In the genomic region with DNA sequence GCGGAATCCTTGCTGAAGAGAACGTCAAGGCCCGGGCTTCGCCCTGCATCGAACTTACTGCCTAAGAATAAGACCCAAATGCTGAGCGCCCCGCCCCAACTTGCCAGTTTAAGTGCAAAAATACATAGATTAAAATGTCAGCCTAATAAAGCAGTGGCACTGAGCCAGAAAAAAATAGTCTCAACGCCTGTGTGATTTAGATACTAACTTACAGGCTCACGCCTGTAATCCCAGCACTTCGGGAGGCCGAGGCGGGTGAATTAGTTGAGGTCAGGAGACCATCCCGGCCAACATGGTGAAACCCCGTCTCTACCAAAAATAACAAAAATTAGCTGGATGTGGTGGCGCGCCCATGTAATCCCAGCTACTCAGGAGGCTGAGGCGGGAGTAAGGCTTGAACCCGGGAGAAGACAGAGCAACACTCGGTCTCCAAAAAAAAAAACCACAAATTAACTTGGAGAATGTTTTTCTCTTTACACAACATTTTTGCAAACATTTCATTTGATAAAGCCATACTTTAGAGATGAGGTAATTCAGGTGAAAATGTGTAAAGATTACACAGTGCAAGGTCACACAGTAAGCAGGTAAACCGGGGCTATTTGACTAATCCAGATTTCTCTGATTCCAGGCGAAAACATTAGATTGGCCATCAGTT, we compare ENCODE assay signal across 1 cellular context.
TF ChIP-seq lines count a peak whose summit lies in the region.

No MANE protein-coding gene starts in this region.

TF ChIP-seq in K562, 482 proteins besides CTCF, POLR2A, EP300 and RAD21 (continued from another document and continues in another):
- TF ChIP-seq BRF2 (IDR thresholded peaks at IDR 0.05; ENCODE audit: borderline replicate concordance, insufficient read depth, insufficient read length): no peak
- TF ChIP-seq ZNF444 (CRISPR knock-in tag; IDR thresholded peaks at IDR 0.05): no peak
- peak; percentile 69; the same call in 1 of the 2 replicates for TF ChIP-seq L3MBTL2 (IDR thresholded peaks at IDR 0.05)
- no peak for TF ChIP-seq ZNF764 (CRISPR knock-in tag; IDR thresholded peaks at IDR 0.05; ENCODE audit: low read depth)
- no peak for TF ChIP-seq ZBTB40 (IDR thresholded peaks at IDR 0.05)
- TF ChIP-seq ZBTB40 (CRISPR knock-in tag; IDR thresholded peaks at IDR 0.05): peak; percentile 12; the same call in 1 of the 2 replicates
- TF ChIP-seq RCOR1 (IDR thresholded peaks at IDR 0.05; ENCODE audit: borderline replicate concordance in 1 of 2, low read depth in 2 of 2, low read length in 2 of 2): peak in 1 of 2 experiments; percentile 27; a peak in 1 of 4 replicates
- TF ChIP-seq NRF1 (conservative IDR thresholded peaks at IDR 0.05 in 1 of 2, IDR thresholded peaks at IDR 0.05 in 1 of 2): no peak
- no peak for TF ChIP-seq ATF7 (IDR thresholded peaks at IDR 0.05)
- TF ChIP-seq, protein P1, sequence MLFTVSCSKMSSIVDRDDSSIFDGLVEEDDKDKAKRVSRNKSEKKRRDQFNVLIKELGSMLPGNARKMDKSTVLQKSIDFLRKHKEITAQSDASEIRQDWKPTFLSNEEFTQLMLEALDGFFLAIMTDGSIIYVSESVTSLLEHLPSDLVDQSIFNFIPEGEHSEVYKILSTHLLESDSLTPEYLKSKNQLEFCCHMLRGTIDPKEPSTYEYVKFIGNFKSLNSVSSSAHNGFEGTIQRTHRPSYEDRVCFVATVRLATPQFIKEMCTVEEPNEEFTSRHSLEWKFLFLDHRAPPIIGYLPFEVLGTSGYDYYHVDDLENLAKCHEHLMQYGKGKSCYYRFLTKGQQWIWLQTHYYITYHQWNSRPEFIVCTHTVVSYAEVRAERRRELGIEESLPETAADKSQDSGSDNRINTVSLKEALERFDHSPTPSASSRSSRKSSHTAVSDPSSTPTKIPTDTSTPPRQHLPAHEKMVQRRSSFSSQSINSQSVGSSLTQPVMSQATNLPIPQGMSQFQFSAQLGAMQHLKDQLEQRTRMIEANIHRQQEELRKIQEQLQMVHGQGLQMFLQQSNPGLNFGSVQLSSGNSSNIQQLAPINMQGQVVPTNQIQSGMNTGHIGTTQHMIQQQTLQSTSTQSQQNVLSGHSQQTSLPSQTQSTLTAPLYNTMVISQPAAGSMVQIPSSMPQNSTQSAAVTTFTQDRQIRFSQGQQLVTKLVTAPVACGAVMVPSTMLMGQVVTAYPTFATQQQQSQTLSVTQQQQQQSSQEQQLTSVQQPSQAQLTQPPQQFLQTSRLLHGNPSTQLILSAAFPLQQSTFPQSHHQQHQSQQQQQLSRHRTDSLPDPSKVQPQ (CRISPR knock-in tag; IDR thresholded peaks at IDR 0.05; ENCODE audit: borderline replicate concordance): no peak
- no peak for TF ChIP-seq NONO (IDR thresholded peaks at IDR 0.05; ENCODE audit: low read depth in 2 of 2, low read length in 1 of 2)
- no peak for TF ChIP-seq SMARCA4 (IDR thresholded peaks at IDR 0.05)
- TF ChIP-seq HMBOX1 (IDR thresholded peaks at IDR 0.05): peak; percentile 10; the same call in 1 of the 2 replicates
- no peak for TF ChIP-seq PTRF (tag; IDR thresholded peaks at IDR 0.05)
- TF ChIP-seq CTBP1 (IDR thresholded peaks at IDR 0.05; ENCODE audit: borderline replicate concordance): no peak
- no peak for TF ChIP-seq ZNF780A (CRISPR knock-in tag; IDR thresholded peaks at IDR 0.05)
- no peak for TF ChIP-seq GTF2F1 (IDR thresholded peaks at IDR 0.05; ENCODE audit: low read depth, low read length)
- TF ChIP-seq ARID1B (IDR thresholded peaks at IDR 0.05): peak; percentile 64
- 0 out of 2 replicates have a peak, but pooled peaks have one; percentile 36 for TF ChIP-seq ZNF75A (CRISPR knock-in tag; IDR thresholded peaks at IDR 0.05)
- TF ChIP-seq JUND (IDR thresholded peaks at IDR 0.05; ENCODE audit: borderline replicate concordance, low read depth, low read length): no peak
- TF ChIP-seq JUND (tag; IDR thresholded peaks at IDR 0.05; ENCODE audit: borderline replicate concordance, low read depth, low read length): no peak
- no peak for TF ChIP-seq ZNF699 (CRISPR knock-in tag; IDR thresholded peaks at IDR 0.05; ENCODE audit: insufficient replicate concordance)
- peak; percentile 69 for TF ChIP-seq TRIM28 (IDR thresholded peaks at IDR 0.05)
- peak; percentile 4; the same call in 1 of the 2 replicates for TF ChIP-seq KLF16 (IDR thresholded peaks at IDR 0.05)
- TF ChIP-seq PRDM10 (IDR thresholded peaks at IDR 0.05; ENCODE audit: partially characterized antibody): no peak
- no peak for TF ChIP-seq TCF15 (CRISPR knock-in tag; IDR thresholded peaks at IDR 0.05)
